Comparison of ENCODE assay signal across 9 cellular contexts in genomic region chrX:128781506-128781905, GRCh38.
DNase-seq lines count a peak whose midpoint lies in the region; ATAC-seq, FAIRE-seq and TF ChIP-seq lines count a peak whose summit lies in the region.
"Had no signal": no experiment of that assay in that cellular context is flagged by ENCODE, and none has a peak within 500 bp of the region (broad histone marks: within the 10 kb centered on the region; RNA-seq: fewer than 3 reads in every experiment).

No MANE protein-coding gene starts in this region.

- H3K27me3 ChIP-seq in RWPE2 (ENCODE audit: insufficient read depth, poor library complexity, severe bottlenecking): no peaks in the 10 kb centered on the region

- no peak for ATAC-seq in RWPE2 (ENCODE audit: low read depth)
- no peak for ATAC-seq in GM21515 (IDR thresholded peaks at IDR 0.05; ENCODE audit: unreplicated experiment)
- ATAC-seq in HG02973 (IDR thresholded peaks at IDR 0.05; ENCODE audit: unreplicated experiment): no peak

- no peaks in the 10 kb centered on the region for H3K9me3 ChIP-seq in RWPE2 (ENCODE audit: severe bottlenecking)

- H3K4me3 ChIP-seq in RWPE2 (ENCODE audit: severe bottlenecking): no peak overlapping the region

- DNase-seq in DMS 273 (lab: John Stamatoyannopoulos, UW; ENCODE audit: unreplicated experiment) (peak; percentile 81), H54 (ENCODE audit: insufficient read length, low spot score) (peak; percentile 6), RWPE2 (ENCODE audit: low spot score) (no peak), iPS-NIHi7 (ENCODE audit: extremely low spot score) (peak; percentile 78), NK-92 (lab: John Stamatoyannopoulos, UW; ENCODE audit: unreplicated experiment) (no peak)
- no peak for DNase-seq in effector CD8-positive, alpha-beta T cell (lab: John Stamatoyannopoulos, UW)

- no peaks in the 10 kb centered on the region for H3K4me1 ChIP-seq in RWPE2 (ENCODE audit: insufficient read depth, poor library complexity, severe bottlenecking)

- peak; percentile 27 for FAIRE-seq in H54 (lab: Jason Lieb, UNC)

- no peaks in the 10 kb centered on the region for H3K36me3 ChIP-seq in RWPE2 (ENCODE audit: low read depth)

- H3K27ac ChIP-seq in RWPE2 (ENCODE audit: poor library complexity, severe bottlenecking): no peak overlapping the region
- H3K27ac ChIP-seq: HL-60 had no signal

- TF ChIP-seq CTCF in RWPE2 (IDR thresholded peaks at IDR 0.05; ENCODE audit: poor library complexity, severe bottlenecking): peak; percentile 29

- TF ChIP-seq POLR2A in H54 (IDR thresholded peaks at IDR 0.05; ENCODE audit: low read depth, low read length): no peak

Comparison
In these comparisons a context has a peak if more than half of its experiments do, and no peak if none do; other contexts are left out.
1. DNase-seq: peak in DMS 273 (single experiment), H54 (single experiment) and iPS-NIHi7 (single experiment); none in RWPE2 (single experiment), effector CD8-positive, alpha-beta T cell (single experiment) and NK-92 (single experiment).